ENCODE assay signal across 9 cellular contexts in the genomic region with DNA sequence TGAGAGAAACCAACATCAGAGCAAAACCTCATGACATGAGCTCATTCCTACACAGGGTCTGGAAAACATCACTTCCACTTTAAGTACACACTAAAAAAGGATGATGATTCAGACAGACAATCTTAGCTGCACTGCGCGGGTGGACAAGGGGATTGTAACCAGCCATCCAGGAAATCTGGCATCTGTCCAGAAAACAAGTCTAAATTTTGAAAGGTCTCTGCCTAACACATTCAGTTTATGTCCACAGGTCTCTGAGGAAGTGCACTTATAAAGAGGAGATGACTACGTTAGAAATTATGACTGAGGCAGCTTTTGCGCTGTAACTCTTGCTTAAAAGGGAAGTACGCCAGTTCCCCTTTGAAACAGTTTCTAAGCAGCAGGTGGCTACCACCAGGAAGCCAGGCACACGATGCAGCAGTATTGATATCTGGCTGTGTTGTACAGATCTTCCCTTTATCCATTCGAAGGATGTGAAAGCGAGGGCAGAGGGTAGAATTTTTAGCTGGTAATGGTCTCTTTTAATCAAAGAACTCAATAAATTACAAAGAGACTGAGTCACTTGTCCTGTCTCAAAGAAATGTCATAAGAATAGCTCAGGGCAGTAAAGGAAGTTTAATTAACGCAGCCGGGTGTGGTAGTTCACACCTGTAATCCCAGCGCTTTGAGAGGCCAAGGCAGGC.
DNase-seq lines count a peak whose midpoint lies in the region; ATAC-seq and FAIRE-seq lines count a peak whose summit lies in the region.
"Had no signal": no experiment of that assay in that cellular context is flagged by ENCODE, and none has a peak within 500 bp of the region (broad histone marks: within the 10 kb centered on the region; RNA-seq: fewer than 3 reads in every experiment).

No MANE protein-coding gene starts in this region.

- H3K79me2 ChIP-seq in mesendoderm (ENCODE audit: control insufficient read depth, insufficient read depth, low read length) = no peaks in the 10 kb centered on the region

- H3K4me2 ChIP-seq in mesendoderm (ENCODE audit: low read length) = no peak overlapping the region

- H2BK15ac ChIP-seq in mesendoderm (replicated peaks; ENCODE audit: low read depth) = no peak overlapping the region

- no peak overlapping the region for H4K8ac ChIP-seq in mesendoderm (ENCODE audit: low read depth, low read length)

- no peak overlapping the region for H2BK5ac ChIP-seq in mesendoderm (ENCODE audit: low read length)

- H3K36me3 ChIP-seq in mesendoderm (ENCODE audit: control insufficient read depth, insufficient read depth, low read length) = no peaks in the 10 kb centered on the region

- no peak overlapping the region for H4K5ac ChIP-seq in mesendoderm (ENCODE audit: low read length)

- H3K27me3 ChIP-seq in mesendoderm (ENCODE audit: insufficient read depth, low read length, poor library complexity) = no peaks in the 10 kb centered on the region

- peak; percentile 75 for FAIRE-seq in GM18507 (lab: Jason Lieb, UNC)
- FAIRE-seq: islet of Langerhans had no signal

- DNase-seq in AML-193 (lab: John Stamatoyannopoulos, UW) (peak; percentile 98), GM18507 (ENCODE audit: extremely low spot score, insufficient read length, low read depth) (peak; percentile 7), OCI-M1 (lab: John Stamatoyannopoulos, UW) (peak; percentile 88), caudate nucleus (lab: John Stamatoyannopoulos, UW) (peak in 7 of 61 donors; percentile 10 to 41 (median 25)), midbrain (lab: John Stamatoyannopoulos, UW) (peak; percentile 63), NCI-H524 treated with DMSO at 0.1 percent for 48 hours (lab: John Stamatoyannopoulos, UW) (no peak), mesendoderm (no peak)

- H2AK5ac ChIP-seq in mesendoderm (ENCODE audit: low read length) = no peak overlapping the region

- no peak overlapping the region for H3K18ac ChIP-seq in mesendoderm (ENCODE audit: low read length)

- no peak overlapping the region for H3K4me3 ChIP-seq in mesendoderm (ENCODE audit: low read length)

- H2BK120ac ChIP-seq in mesendoderm (ENCODE audit: low read depth, low read length) = no peak overlapping the region

- no peaks in the 10 kb centered on the region for H3K4me1 ChIP-seq in mesendoderm (ENCODE audit: control insufficient read depth, low read depth, low read length)

- no peaks in the 10 kb centered on the region for H3K79me1 ChIP-seq in mesendoderm (ENCODE audit: low read length)

- no peak overlapping the region for H3K23ac ChIP-seq in mesendoderm (ENCODE audit: low read length)

- peak; percentile 81 for ATAC-seq in HG03103 (IDR thresholded peaks at IDR 0.05; ENCODE audit: low read depth, unreplicated experiment)

- no peak overlapping the region for H3K4ac ChIP-seq in mesendoderm (ENCODE audit: low read depth, low read length)

- H3K27ac ChIP-seq in caudate nucleus (ENCODE audit: low read depth, low read length) (peak overlapping the region; percentile 31), mesendoderm (ENCODE audit: low read depth, low read length) (no peak overlapping the region)

- H3K56ac ChIP-seq in mesendoderm (ENCODE audit: low read length) = no peak overlapping the region

- WGBS in mesendoderm (ENCODE audit: extremely low coverage, insufficient coverage, low lambda C conversion rate) = no CpG with 5 or more reads among the region's 11 CpGs

- no peak overlapping the region for H3K9ac ChIP-seq in mesendoderm (ENCODE audit: low read length)

Comparison
In these comparisons a context has a peak if more than half of its experiments do, and no peak if none do; other contexts are left out.
1. DNase-seq: peak in AML-193 (2 of 2), GM18507 (single experiment), OCI-M1 (single experiment) and midbrain (single experiment); none in NCI-H524 treated with DMSO at 0.1 percent for 48 hours (single experiment) and mesendoderm (single experiment).